ENCODE assay signal across 28 cellular contexts in genomic region chr1:1223891-1224290, GRCh38. TPM values are rescaled to one million over a fixed set of nuclear protein-coding genes. Genes with fewer than 3 reads are reported as not detected.
"Had no signal": no experiment of that assay in that cellular context is flagged by ENCODE, and none has a peak within 500 bp of the region (broad histone marks: within the 10 kb centered on the region; RNA-seq: fewer than 3 reads in every experiment).

No MANE protein-coding gene starts in this region.

- DNase-seq: activated CD4-positive, alpha-beta T cell treated with anti-CD3 and anti-CD28 coated beads for 36 hours; activated CD4-positive, alpha-beta T cell treated with anti-CD3 and anti-CD28 coated beads, Interleukin-2, amount 10 ng/mL, durations not matched to agents 7 days and 5 days; activated CD4-positive, alpha-beta T cell treated with anti-CD3 and anti-CD28 coated beads, Interleukin-2, amount 50 U/mL, for 48 hours; activated CD8-positive, alpha-beta T cell treated with anti-CD3 and anti-CD28 coated beads, Interleukin-2, amount 10 ng/mL, durations not matched to agents 7 days and 5 days; activated gamma-delta T cell; activated naive CD4-positive, alpha-beta T cell treated with Interleukin-2 at 50 U/mL for 16 hours; activated naive CD8-positive, alpha-beta T cell treated with anti-CD3 and anti-CD28 coated beads, Interleukin-2, amount 10 ng/mL, durations not matched to agents 7 days and 5 days; activated T-cell treated with anti-CD3 and anti-CD28 coated beads, Interleukin-2, amount 50 U/mL, for 24 hours; amygdala; MM.1S; MV-4-11; NCI-H1092; NCI-H1436 treated with DMSO at 0.1 percent for 48 hours; NCI-H1694 treated with DMSO at 0.1 percent for 48 hours; NCI-H2029; NCI-H345; NCI-H524 treated with DMSO at 0.1 percent for 48 hours; SHP77; SJCRH30; T1000 had no signal

- H3K27ac Mint-ChIP-seq: activated CD4-positive, alpha-beta T cell treated with anti-CD3 and anti-CD28 coated beads, Interleukin-2, amount 10 ng/mL, durations not matched to agents 7 days and 5 days; activated CD8-positive, alpha-beta T cell treated with anti-CD3 and anti-CD28 coated beads, Interleukin-2, amount 10 ng/mL, durations not matched to agents 7 days and 5 days; activated naive CD4-positive, alpha-beta T cell treated with anti-CD3 and anti-CD28 coated beads, Interleukin-2, amount 50 U/mL, for 24 hours; activated naive CD8-positive, alpha-beta T cell treated with anti-CD3 and anti-CD28 coated beads, Interleukin-2, amount 10 ng/mL, durations not matched to agents 7 days and 5 days; activated T-cell treated with anti-CD3 and anti-CD28 coated beads, Interleukin-2, amount 50 U/mL, for 24 hours; activated T-helper 2 cell treated with anti-CD3 and anti-CD28 coated beads, Interferon-gamma antibody, Interleukin-2, Interleukin-4, amounts not matched to agents 10 μg/mL and 5 μg/mL and 100 μg/mL, durations not matched to agents 14 hours and 24 hours and 36 hours had no signal

- H3K27me3 Mint-ChIP-seq: activated CD4-positive, alpha-beta T cell treated with anti-CD3 and anti-CD28 coated beads for 36 hours; activated CD4-positive, alpha-beta T cell treated with anti-CD3 and anti-CD28 coated beads, Interleukin-2, amount 10 ng/mL, durations not matched to agents 7 days and 5 days; activated naive CD4-positive, alpha-beta T cell treated with anti-CD3 and anti-CD28 coated beads, Interleukin-2, amount 50 U/mL, for 24 hours; activated naive CD8-positive, alpha-beta T cell treated with anti-CD3 and anti-CD28 coated beads, Interleukin-2, amount 10 ng/mL, durations not matched to agents 7 days and 5 days; activated T-cell treated with anti-CD3 and anti-CD28 coated beads, Interleukin-2, amount 50 U/mL, for 24 hours had no signal

- H3K4me3 Mint-ChIP-seq: activated CD4-positive, alpha-beta T cell treated with anti-CD3 and anti-CD28 coated beads for 36 hours; activated CD4-positive, alpha-beta T cell treated with anti-CD3 and anti-CD28 coated beads, Interleukin-2, amount 10 ng/mL, durations not matched to agents 7 days and 5 days; activated CD8-positive, alpha-beta T cell treated with anti-CD3 and anti-CD28 coated beads, Interleukin-2, amount 10 ng/mL, durations not matched to agents 7 days and 5 days; activated naive CD4-positive, alpha-beta T cell treated with anti-CD3 and anti-CD28 coated beads, Interleukin-2, amount 50 U/mL, for 24 hours; activated naive CD8-positive, alpha-beta T cell treated with anti-CD3 and anti-CD28 coated beads, Interleukin-2, amount 10 ng/mL, durations not matched to agents 7 days and 5 days; activated T-cell treated with anti-CD3 and anti-CD28 coated beads, Interleukin-2, amount 50 U/mL, for 24 hours had no signal

- H3K9me3 Mint-ChIP-seq: activated CD4-positive, alpha-beta T cell treated with anti-CD3 and anti-CD28 coated beads, Interleukin-2, amount 10 ng/mL, durations not matched to agents 7 days and 5 days; activated naive CD4-positive, alpha-beta T cell treated with anti-CD3 and anti-CD28 coated beads, Interleukin-2, amount 50 U/mL, for 24 hours; activated naive CD8-positive, alpha-beta T cell treated with anti-CD3 and anti-CD28 coated beads, Interleukin-2, amount 10 ng/mL, durations not matched to agents 7 days and 5 days; activated T-cell treated with anti-CD3 and anti-CD28 coated beads, Interleukin-2, amount 50 U/mL, for 24 hours; activated T-helper 2 cell treated with anti-CD3 and anti-CD28 coated beads, Interferon-gamma antibody, Interleukin-2, Interleukin-4, amounts not matched to agents 10 μg/mL and 5 μg/mL and 100 μg/mL, durations not matched to agents 14 hours and 24 hours and 36 hours had no signal

- ATAC-seq: activated CD4-positive, alpha-beta T cell treated with anti-CD3 and anti-CD28 coated beads for 36 hours; activated CD8-positive, alpha-beta T cell treated with anti-CD3 and anti-CD28 coated beads, Interleukin-2, amount 10 ng/mL, durations not matched to agents 7 days and 5 days; Panc1 had no signal

RNA-seq across cellular contexts. Expression of gene TNFRSF4, which starts 9.9 kb away (rescaled TPM):
- total RNA-seq: cardiac muscle cell, NCI-H460, RPMI7951 had no signal

RNA-seq across cellular contexts. Expression of gene TNFRSF18, which starts 17.5 kb away (rescaled TPM):
- total RNA-seq: ascending aorta, cardiac muscle cell, LHCN-M2, NCI-H460, RPMI7951 had no signal

RNA-seq across cellular contexts. Expression of gene C1QTNF12, which starts 22.6 kb away (rescaled TPM):
- total RNA-seq: ascending aorta, NCI-H460, RPMI7951, SJCRH30 had no signal
